11 cellular contexts compared by ENCODE assay signal in genomic region chr19:45368737-45369340, GRCh38. TPM values are rescaled to one million over a fixed set of nuclear protein-coding genes. Genes with fewer than 3 reads are reported as not detected.
DNase-seq lines count a peak whose midpoint lies in the region; ATAC-seq, FAIRE-seq and TF ChIP-seq lines count a peak whose summit lies in the region.
"Had no signal": no experiment of that assay in that cellular context is flagged by ENCODE, and none has a peak within 500 bp of the region (broad histone marks: within the 10 kb centered on the region; RNA-seq: fewer than 3 reads in every experiment).

No MANE protein-coding gene starts in this region.

- peak overlapping the region; percentile 88 for H3K4me2 ChIP-seq in Loucy (ENCODE audit: low read depth, low read length, poor library complexity, severe bottlenecking)
- H3K4me2 ChIP-seq in osteoblast (ENCODE audit: insufficient read depth, low read length), result peak overlapping the region; percentile 71

- POLR2A ChIA-PET in activated CD4-positive, alpha-beta T cell treated with anti-CD3 and anti-CD28 coated beads, Interleukin-2, amount 10 ng/mL, durations not matched to agents 7 days and 5 days (lab: Charles Lee), result no interaction called here

- no peaks in the 10 kb centered on the region for H3K36me3 ChIP-seq in Loucy (ENCODE audit: insufficient read depth, low read length)
- peaks cover 19% of the 10 kb centered on the region for H3K36me3 ChIP-seq in osteoblast (ENCODE audit: insufficient read depth, low read length)

- peak overlapping the region; percentile 35 for H3K4me3 Mint-ChIP-seq in activated CD4-positive, alpha-beta T cell treated with anti-CD3 and anti-CD28 coated beads, Interleukin-2, amount 10 ng/mL, durations not matched to agents 7 days and 5 days
- peak overlapping the region; percentile 74 to 93 (median 80) for H3K4me3 Mint-ChIP-seq in brain

- no peak overlapping the region for H3K27ac Mint-ChIP-seq in activated CD4-positive, alpha-beta T cell treated with anti-CD3 and anti-CD28 coated beads, Interleukin-2, amount 10 ng/mL, durations not matched to agents 7 days and 5 days
- peak overlapping the region in 1 of 5 experiments; percentile 42 for H3K27ac Mint-ChIP-seq in brain

- H3K27me3 ChIP-seq in Loucy (ENCODE audit: insufficient read depth, low read length, poor library complexity, severe bottlenecking) (no peaks in the 10 kb centered on the region), osteoblast (ENCODE audit: insufficient read depth, low read length) (no peaks in the 10 kb centered on the region)
- H3K27me3 ChIP-seq: brain microvascular endothelial cell had no signal

- no peak overlapping the region for H2AFZ ChIP-seq in Loucy (ENCODE audit: low read length)
- H2AFZ ChIP-seq in osteoblast (ENCODE audit: low read length), result no peak overlapping the region

- H3K27ac ChIP-seq in osteoblast (ENCODE audit: low read depth, low read length), result no peak overlapping the region
- H3K27ac ChIP-seq: brain microvascular endothelial cell had no signal

- TF ChIP-seq CTCF in Loucy (conservative IDR thresholded peaks at IDR 0.05; ENCODE audit: low read length), result no peak
- TF ChIP-seq CTCF in brain (conservative IDR thresholded peaks at IDR 0.05), result no peak
- TF ChIP-seq CTCF in osteoblast (IDR thresholded peaks at IDR 0.05; ENCODE audit: extremely low read depth, low read depth, low read length), result no peak

- no peaks in the 10 kb centered on the region for H3K9me2 ChIP-seq in Loucy (replicated peaks; ENCODE audit: low read depth, low read length)

- H3K4me1 ChIP-seq in Loucy (ENCODE audit: insufficient read depth, low read length, poor library complexity, severe bottlenecking), result peaks cover 11% of the 10 kb centered on the region
- peaks cover 5% of the 10 kb centered on the region for H3K4me1 ChIP-seq in osteoblast (ENCODE audit: insufficient read depth, low read length)

- ATAC-seq in GM21737 (IDR thresholded peaks at IDR 0.05; ENCODE audit: unreplicated experiment), result no peak
- ATAC-seq: stimulated activated memory B cell treated with anti-CD40 and anti-IgM and Interleukin-4, amounts not matched to agents 10 μg/mL and 1 μg/mL and 100 μg/mL, for 72 hours had no signal

- no peaks in the 10 kb centered on the region for H3K27me3 Mint-ChIP-seq in activated CD4-positive, alpha-beta T cell treated with anti-CD3 and anti-CD28 coated beads, Interleukin-2, amount 10 ng/mL, durations not matched to agents 7 days and 5 days
- H3K27me3 Mint-ChIP-seq in brain, result no peaks in the 10 kb centered on the region
- H3K27me3 Mint-ChIP-seq: stimulated activated memory B cell treated with anti-CD40 and anti-IgM and Interleukin-4, amounts not matched to agents 10 μg/mL and 1 μg/mL and 100 μg/mL, for 72 hours had no signal

- H3K9ac ChIP-seq in Loucy (ENCODE audit: low read depth, low read length, poor library complexity, severe bottlenecking), result no peak overlapping the region

- H3K79me2 ChIP-seq in Loucy (ENCODE audit: insufficient read depth, low read length) (peaks cover 7% of the 10 kb centered on the region; the same call in 1 of the 2 replicates), osteoblast (ENCODE audit: insufficient read depth, low read length) (peaks cover 30% of the 10 kb centered on the region)

- H3K4me3 ChIP-seq in Loucy (ENCODE audit: low read length, poor library complexity, severe bottlenecking) (peak overlapping the region; percentile 21), osteoblast (ENCODE audit: insufficient read depth, low read length) (peak overlapping the region; percentile 87)

- no peak for DNase-seq in activated CD4-positive, alpha-beta T cell treated with anti-CD3 and anti-CD28 coated beads, Interleukin-2, amount 10 ng/mL, durations not matched to agents 7 days and 5 days
- no peak for DNase-seq in activated CD4-positive, alpha-beta T cell treated with anti-CD3 and anti-CD28 coated beads, Interleukin-2, amount 50 U/mL, for 4 hours
- DNase-seq in osteoblast (ENCODE audit: insufficient read length, low spot score, missing footprints), result peak; percentile 64
- DNase-seq in foreskin melanocyte, result no peak
- DNase-seq in urothelium cell line (ENCODE audit: low spot score), result no peak
- DNase-seq: brain microvascular endothelial cell, midbrain had no signal

- no peaks in the 10 kb centered on the region for H3F3A ChIP-seq in Loucy (ENCODE audit: low read depth)

- H3K9me3 ChIP-seq in Loucy (ENCODE audit: insufficient read depth, low read depth, low read length) (no peaks in the 10 kb centered on the region), osteoblast (ENCODE audit: low read depth, low read length) (no peaks in the 10 kb centered on the region)

- H3K36me3 Mint-ChIP-seq in activated CD4-positive, alpha-beta T cell treated with anti-CD3 and anti-CD28 coated beads, Interleukin-2, amount 10 ng/mL, durations not matched to agents 7 days and 5 days (ENCODE audit: low read depth), result peaks cover 4% of the 10 kb centered on the region
- H3K36me3 Mint-ChIP-seq in brain, result peaks cover 25% of the 10 kb centered on the region

- H4K20me1 ChIP-seq in Loucy (ENCODE audit: insufficient read depth, low read length, poor library complexity, severe bottlenecking) (no peaks in the 10 kb centered on the region), osteoblast (ENCODE audit: insufficient read depth, low read length) (no peaks in the 10 kb centered on the region)

- no peak for FAIRE-seq in urothelium cell line (lab: Jason Lieb, UNC)

- CTCF ChIA-PET in activated CD4-positive, alpha-beta T cell treated with anti-CD3 and anti-CD28 coated beads, Interleukin-2, amount 10 ng/mL, durations not matched to agents 7 days and 5 days (lab: Charles Lee), result interaction anchor here (0.6 to 0.9 kb wide), 3 partner anchors 27 to 130 kb away, joined by 3 to 4 read pairs (median 4); no protein-coding TSS in a partner anchor

- no peaks in the 10 kb centered on the region for H3K9me3 Mint-ChIP-seq in activated CD4-positive, alpha-beta T cell treated with anti-CD3 and anti-CD28 coated beads, Interleukin-2, amount 10 ng/mL, durations not matched to agents 7 days and 5 days
- H3K9me3 Mint-ChIP-seq in brain, result no peaks in the 10 kb centered on the region
- H3K9me3 Mint-ChIP-seq: stimulated activated memory B cell treated with anti-CD40 and anti-IgM and Interleukin-4, amounts not matched to agents 10 μg/mL and 1 μg/mL and 100 μg/mL, for 72 hours had no signal

- H3K4me1 Mint-ChIP-seq in activated CD4-positive, alpha-beta T cell treated with anti-CD3 and anti-CD28 coated beads, Interleukin-2, amount 10 ng/mL, durations not matched to agents 7 days and 5 days, result peaks cover 21% of the 10 kb centered on the region
- peaks cover 29% of the 10 kb centered on the region for H3K4me1 Mint-ChIP-seq in brain

RNA-seq across cellular contexts. Expression of gene ERCC2, which starts 1.5 kb away (rescaled TPM):
- 10 to 100 TPM; 17.3 to 21.4 TPM for total RNA-seq in activated CD4-positive, alpha-beta T cell treated with anti-CD3 and anti-CD28 coated beads, Interleukin-2, amount 10 ng/mL, durations not matched to agents 7 days and 5 days
- 34.8 TPM for polyA plus RNA-seq in brain (ENCODE audit: insufficient read depth, low read depth, low replicate concordance)
- total RNA-seq in osteoblast, result 47.4 and 52.5 TPM in 2 replicates

RNA-seq across cellular contexts. Expression of gene KLC3, which starts 28.3 kb away (rescaled TPM):
- total RNA-seq in activated CD4-positive, alpha-beta T cell treated with anti-CD3 and anti-CD28 coated beads, Interleukin-2, amount 10 ng/mL, durations not matched to agents 7 days and 5 days, result not detected
- polyA plus RNA-seq in brain (ENCODE audit: insufficient read depth, low read depth, low replicate concordance), result 2.0 TPM
- 0.29 and 0.72 TPM in 2 replicates for total RNA-seq in osteoblast

RNA-seq across cellular contexts. Expression of gene PPP1R13L, which starts 36.0 kb away (rescaled TPM):
- 10 to 100 TPM; 15.5 to 17.7 TPM for total RNA-seq in activated CD4-positive, alpha-beta T cell treated with anti-CD3 and anti-CD28 coated beads, Interleukin-2, amount 10 ng/mL, durations not matched to agents 7 days and 5 days
- polyA plus RNA-seq in brain (ENCODE audit: insufficient read depth, low read depth, low replicate concordance), result 14.8 TPM
- 6.9 and 8.5 TPM in 2 replicates for total RNA-seq in osteoblast

RNA-seq across cellular contexts. Expression of gene POLR1G, which starts 37.6 kb away (rescaled TPM):
- total RNA-seq in activated CD4-positive, alpha-beta T cell treated with anti-CD3 and anti-CD28 coated beads, Interleukin-2, amount 10 ng/mL, durations not matched to agents 7 days and 5 days, result 1 to 10 TPM; 7.0 to 7.4 TPM
- polyA plus RNA-seq in brain (ENCODE audit: insufficient read depth, low read depth, low replicate concordance), result 4.9 TPM
- total RNA-seq in osteoblast, result 10.5 and 10.6 TPM in 2 replicates

RNA-seq across cellular contexts. Expression of gene CKM, which starts 46.2 kb away (rescaled TPM):
- total RNA-seq in activated CD4-positive, alpha-beta T cell treated with anti-CD3 and anti-CD28 coated beads, Interleukin-2, amount 10 ng/mL, durations not matched to agents 7 days and 5 days, result not detected
- polyA plus RNA-seq in brain (ENCODE audit: insufficient read depth, low read depth, low replicate concordance), result 6.1 TPM
- total RNA-seq in osteoblast, result under 0.01 and 0.36 TPM in 2 replicates
